Comparison of ENCODE assay signal across 11 cellular contexts in genomic region chr20:49697071-49697470, GRCh38. TPM values are rescaled to one million over a fixed set of nuclear protein-coding genes. Genes with fewer than 3 reads are reported as not detected.
DNase-seq lines count a peak whose midpoint lies in the region; ATAC-seq, FAIRE-seq and TF ChIP-seq lines count a peak whose summit lies in the region.
"Had no signal": no experiment of that assay in that cellular context is flagged by ENCODE, and none has a peak within 500 bp of the region (broad histone marks: within the 10 kb centered on the region; RNA-seq: fewer than 3 reads in every experiment).

No MANE protein-coding gene starts in this region.

- H3K27ac ChIP-seq in OCI-LY1 (ENCODE audit: low read depth, low read length, poor library complexity, severe bottlenecking) (peak overlapping the region; percentile 87), hepatocyte (peak overlapping the region; percentile 14)
- H3K27ac ChIP-seq: vagina, VCaP had no signal

- peaks cover 5% of the 10 kb centered on the region for H3K36me3 Mint-ChIP-seq in stimulated activated memory B cell treated with anti-CD40 and anti-IgM and Interleukin-4, amounts not matched to agents 10 μg/mL and 1 μg/mL and 100 μg/mL, for 72 hours
- peaks cover 5% of the 10 kb centered on the region for H3K36me3 Mint-ChIP-seq in activated CD8-positive, alpha-beta memory T cell treated with anti-CD3 and anti-CD28 coated beads, Interleukin-2, amount 10 ng/mL, durations not matched to agents 7 days and 5 days

- no peaks in the 10 kb centered on the region for H3K36me3 ChIP-seq in OCI-LY1 (ENCODE audit: insufficient read depth, low read length)
- no peaks in the 10 kb centered on the region for H3K36me3 ChIP-seq in hepatocyte (replicated peaks; ENCODE audit: insufficient read depth, low read depth)
- H3K36me3 ChIP-seq: vagina had no signal

- H3K27ac Mint-ChIP-seq in stimulated activated memory B cell treated with anti-CD40 and anti-IgM and Interleukin-4, amounts not matched to agents 10 μg/mL and 1 μg/mL and 100 μg/mL, for 72 hours = peak overlapping the region; percentile 51
- no peak overlapping the region for H3K27ac Mint-ChIP-seq in activated CD8-positive, alpha-beta memory T cell treated with anti-CD3 and anti-CD28 coated beads, Interleukin-2, amount 10 ng/mL, durations not matched to agents 7 days and 5 days

- H3K9me3 ChIP-seq in OCI-LY1 (ENCODE audit: low read length) (no peaks in the 10 kb centered on the region), hepatocyte (ENCODE audit: low read depth) (no peaks in the 10 kb centered on the region)
- H3K9me3 ChIP-seq: vagina had no signal

- no peak overlapping the region for H2AFZ ChIP-seq in OCI-LY1 (ENCODE audit: low read length)
- H2AFZ ChIP-seq in hepatocyte = no peak overlapping the region

- H3K4me2 ChIP-seq in OCI-LY1 (ENCODE audit: low read length) (peak overlapping the region; percentile 88), hepatocyte (peak overlapping the region; percentile 15)

- H3K9me3 Mint-ChIP-seq in stimulated activated memory B cell treated with anti-CD40 and anti-IgM and Interleukin-4, amounts not matched to agents 10 μg/mL and 1 μg/mL and 100 μg/mL, for 72 hours = no peaks in the 10 kb centered on the region
- no peaks in the 10 kb centered on the region for H3K9me3 Mint-ChIP-seq in activated CD8-positive, alpha-beta memory T cell treated with anti-CD3 and anti-CD28 coated beads, Interleukin-2, amount 10 ng/mL, durations not matched to agents 7 days and 5 days (ENCODE audit: low read depth)

- no peak for TF ChIP-seq CTCF in OCI-LY1 (IDR thresholded peaks at IDR 0.05; ENCODE audit: low read length)
- no peak for TF ChIP-seq CTCF in hepatocyte (IDR thresholded peaks at IDR 0.05; ENCODE audit: poor library complexity)
- TF ChIP-seq CTCF in GM20000 (IDR thresholded peaks at IDR 0.05; ENCODE audit: extremely low read depth, missing control alignments) = no peak

- H3K27me3 Mint-ChIP-seq in stimulated activated memory B cell treated with anti-CD40 and anti-IgM and Interleukin-4, amounts not matched to agents 10 μg/mL and 1 μg/mL and 100 μg/mL, for 72 hours = no peaks in the 10 kb centered on the region
- no peaks in the 10 kb centered on the region for H3K27me3 Mint-ChIP-seq in activated CD8-positive, alpha-beta memory T cell treated with anti-CD3 and anti-CD28 coated beads, Interleukin-2, amount 10 ng/mL, durations not matched to agents 7 days and 5 days

- CTCF ChIA-PET in activated CD8-positive, alpha-beta memory T cell treated with anti-CD3 and anti-CD28 coated beads, Interleukin-2, amount 10 ng/mL, durations not matched to agents 7 days and 5 days (lab: Charles Lee) = interaction anchor here (0.6 to 3.5 kb wide), 6 partner anchors 9 to 568 kb away, joined by 3 to 9 read pairs (median 4); no protein-coding TSS in a partner anchor

- H3K4me1 ChIP-seq in OCI-LY1 (ENCODE audit: insufficient read depth, low read length, severe bottlenecking) (peaks cover 100% of the 10 kb centered on the region), hepatocyte (ENCODE audit: insufficient read depth) (peaks cover 24% of the 10 kb centered on the region)

- H3K9me2 ChIP-seq in OCI-LY1 (ENCODE audit: low read depth, low read length) (no peaks in the 10 kb centered on the region), hepatocyte (replicated peaks; ENCODE audit: insufficient read depth) (no peaks in the 10 kb centered on the region)

- H3K9ac ChIP-seq in OCI-LY1 (ENCODE audit: low read length) = peak overlapping the region; percentile 26; the same call in 1 of the 2 replicates

- 69% methylated on average over 6 of the region's 6 CpGs for WGBS in hepatocyte (ENCODE audit: low lambda C conversion rate, missing lambda C conversion rate)

- DNase-seq in NCI-H748 (lab: John Stamatoyannopoulos, UW; ENCODE audit: unreplicated experiment) = peak; percentile 65
- no peak for DNase-seq in NCI-H748 treated with DMSO at 0.1 percent for 48 hours (lab: John Stamatoyannopoulos, UW)
- DNase-seq in hepatocyte (ENCODE audit: low spot score) = peak; percentile 51
- no peak for DNase-seq in frontal cortex (ENCODE audit: low spot score in 2 of 2)
- no peak for DNase-seq in GM20000 (ENCODE audit: low spot score)
- no peak for DNase-seq in activated CD8-positive, alpha-beta memory T cell treated with anti-CD3 and anti-CD28 coated beads, Interleukin-2, amount 10 ng/mL, durations not matched to agents 7 days and 5 days
- DNase-seq: activated gamma-delta T cell treated with Interleukin-2 at 50 U/mL for 16 hours had no signal

- H4K20me1 ChIP-seq in OCI-LY1 (ENCODE audit: insufficient read depth, low read length) (no peaks in the 10 kb centered on the region), hepatocyte (ENCODE audit: insufficient read depth, poor library complexity, severe bottlenecking) (peaks cover 54% of the 10 kb centered on the region)

- peaks cover 99% of the 10 kb centered on the region for H3K79me2 ChIP-seq in OCI-LY1 (ENCODE audit: insufficient read depth, low read length)
- H3K79me2 ChIP-seq in hepatocyte = peaks cover 100% of the 10 kb centered on the region

- 0 out of 2 replicates have a peak, but pooled peaks cover 8% of the 10 kb centered on the region for H3F3A ChIP-seq in OCI-LY1 (ENCODE audit: insufficient read depth, low read length)

- no peaks in the 10 kb centered on the region for H3K27me3 ChIP-seq in OCI-LY1 (ENCODE audit: insufficient read depth, low read length)
- H3K27me3 ChIP-seq in hepatocyte = no peaks in the 10 kb centered on the region
- H3K27me3 ChIP-seq: vagina had no signal

- no peak for FAIRE-seq in frontal cortex (lab: Jason Lieb, UNC)

- H3K4me3 ChIP-seq in OCI-LY1 (ENCODE audit: low read depth, low read length, poor library complexity, severe bottlenecking) = peak overlapping the region; percentile 9
- H3K4me3 ChIP-seq in hepatocyte = no peak overlapping the region
- H3K4me3 ChIP-seq: vagina had no signal

- H3K4me1 Mint-ChIP-seq in stimulated activated memory B cell treated with anti-CD40 and anti-IgM and Interleukin-4, amounts not matched to agents 10 μg/mL and 1 μg/mL and 100 μg/mL, for 72 hours = peaks cover 62% of the 10 kb centered on the region
- peaks cover 74% of the 10 kb centered on the region for H3K4me1 Mint-ChIP-seq in activated CD8-positive, alpha-beta memory T cell treated with anti-CD3 and anti-CD28 coated beads, Interleukin-2, amount 10 ng/mL, durations not matched to agents 7 days and 5 days

- no peak for ATAC-seq in stimulated activated memory B cell treated with anti-CD40 and anti-IgM and Interleukin-4, amounts not matched to agents 10 μg/mL and 1 μg/mL and 100 μg/mL, for 72 hours
- ATAC-seq in activated CD8-positive, alpha-beta memory T cell treated with anti-CD3 and anti-CD28 coated beads, Interleukin-2, amount 10 ng/mL, durations not matched to agents 7 days and 5 days = no peak

- H3K4me3 Mint-ChIP-seq in stimulated activated memory B cell treated with anti-CD40 and anti-IgM and Interleukin-4, amounts not matched to agents 10 μg/mL and 1 μg/mL and 100 μg/mL, for 72 hours = no peak overlapping the region
- no peak overlapping the region for H3K4me3 Mint-ChIP-seq in activated CD8-positive, alpha-beta memory T cell treated with anti-CD3 and anti-CD28 coated beads, Interleukin-2, amount 10 ng/mL, durations not matched to agents 7 days and 5 days

RNA-seq across cellular contexts. Expression of gene B4GALT5, which starts 16.6 kb away (rescaled TPM):
- total RNA-seq in hepatocyte (41.8 and 42.5 TPM in 2 replicates), frontal cortex (62.0 TPM)
- 12.0 and 12.9 TPM in 2 replicates for polyA plus RNA-seq in hepatocyte
- total RNA-seq in activated CD8-positive, alpha-beta memory T cell treated with anti-CD3 and anti-CD28 coated beads, Interleukin-2, amount 10 ng/mL, durations not matched to agents 7 days and 5 days = 10 to 100 TPM; 28.1 to 30.9 TPM

Comparison
In these comparisons a context has a peak if more than half of its experiments do, and no peak if none do; other contexts are left out.
1. DNase-seq: peak in NCI-H748 (single experiment) and hepatocyte (single experiment); none in NCI-H748 treated with DMSO at 0.1 percent for 48 hours (single experiment), frontal cortex (0 of 2), GM20000 (single experiment) and activated CD8-positive, alpha-beta memory T cell treated with anti-CD3 and anti-CD28 coated beads, Interleukin-2, amount 10 ng/mL, durations not matched to agents 7 days and 5 days (single experiment).